1 cellular context compared by ENCODE assay signal in genomic region chr2:96019909-96020590, GRCh38. TPM values are rescaled to one million over a fixed set of nuclear protein-coding genes. Genes with fewer than 3 reads are reported as not detected.
"Had no signal": no experiment of that assay in that cellular context is flagged by ENCODE, and none has a peak within 500 bp of the region (broad histone marks: within the 10 kb centered on the region; RNA-seq: fewer than 3 reads in every experiment).

No MANE protein-coding gene starts in this region.

RNA-seq across cellular contexts. Expression of gene GPAT2, which starts 14.7 kb away (rescaled TPM):
- total RNA-seq: hepatocyte had no signal
